ENCODE assay signal across 24 cellular contexts in the genomic region with DNA sequence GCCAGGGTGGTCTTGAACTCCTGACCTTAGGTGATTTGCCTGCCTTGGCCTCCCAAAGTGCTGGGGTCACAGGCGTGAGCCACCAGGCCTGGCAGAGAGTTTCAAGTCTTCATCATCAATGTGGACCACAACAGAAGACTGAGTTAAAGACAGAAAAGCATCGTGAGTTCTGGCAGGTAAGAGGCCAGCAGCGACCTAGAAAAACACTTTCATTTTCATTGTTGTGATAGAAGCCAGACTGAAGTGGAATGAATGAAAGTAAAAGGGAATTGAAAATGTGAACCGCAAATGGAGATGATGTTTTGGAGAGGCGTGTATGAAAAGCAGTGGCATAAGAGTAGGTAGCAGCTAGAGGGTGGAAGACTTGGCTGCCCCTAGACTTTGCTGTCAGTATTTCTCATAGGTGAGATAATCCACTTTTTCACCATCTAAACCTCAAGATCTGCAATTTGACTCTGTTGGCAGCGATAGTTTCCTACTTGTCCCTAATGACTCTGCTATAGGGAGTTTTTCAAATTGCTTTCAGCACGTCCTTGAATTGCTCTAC. TPM values are rescaled to one million over a fixed set of nuclear protein-coding genes. Genes with fewer than 3 reads are reported as not detected.
DNase-seq lines count a peak whose midpoint lies in the region; ATAC-seq and TF ChIP-seq lines count a peak whose summit lies in the region.
"Had no signal": no experiment of that assay in that cellular context is flagged by ENCODE, and none has a peak within 500 bp of the region (broad histone marks: within the 10 kb centered on the region; RNA-seq: fewer than 3 reads in every experiment).

No MANE protein-coding gene starts in this region.

- H4K20me1 ChIP-seq in DND-41 (ENCODE audit: insufficient read depth, low read length) (no peaks in the 10 kb centered on the region), MM.1S (ENCODE audit: insufficient read depth, low read length) (no peaks in the 10 kb centered on the region)
- H4K20me1 ChIP-seq: BLaER1 treated with 17β-estradiol and CSF1 and Interleukin-3, amounts not matched to agents 10 nM and 100 nM had no signal

- H3K79me2 ChIP-seq in DND-41 (ENCODE audit: insufficient read depth, low read length) (no peaks in the 10 kb centered on the region), MM.1S (ENCODE audit: low read length) (no peaks in the 10 kb centered on the region)

- ATAC-seq in DND-41 (ENCODE audit: insufficient read depth, low read depth) (peak; percentile 22; the same call in 1 of the 3 replicates), T-helper 17 cell (no peak), left lobe of liver (peak; percentile 24), GM18505 (IDR thresholded peaks at IDR 0.05; ENCODE audit: unreplicated experiment) (no peak), GM19351 (IDR thresholded peaks at IDR 0.05; ENCODE audit: unreplicated experiment) (no peak)
- ATAC-seq: PC-3 had no signal

- TF ChIP-seq POLR2A in GM18505 (IDR thresholded peaks at IDR 0.05; ENCODE audit: borderline replicate concordance, extremely low read depth, insufficient read depth, insufficient read length) = no peak

- no peak overlapping the region for H3K27ac ChIP-seq in DND-41 (ENCODE audit: low read length)
- H3K27ac ChIP-seq in MM.1S (ENCODE audit: low read length) = no peak overlapping the region
- H3K27ac ChIP-seq: BLaER1 treated with 17β-estradiol and CSF1 and Interleukin-3, amounts not matched to agents 10 nM and 100 nM; HL-60; RWPE1; SK-N-MC had no signal

- no peaks in the 10 kb centered on the region for H3K36me3 Mint-ChIP-seq in T-helper 17 cell (ENCODE audit: low read depth)
- H3K36me3 Mint-ChIP-seq: CD4-positive, alpha-beta memory T cell had no signal

- H3K9ac ChIP-seq in DND-41 (ENCODE audit: low read depth, low read length) (no peak overlapping the region), MM.1S (ENCODE audit: low read length) (no peak overlapping the region)
- H3K9ac ChIP-seq: BLaER1 treated with 17β-estradiol and CSF1 and Interleukin-3, amounts not matched to agents 10 nM and 100 nM had no signal

- H3K36me3 ChIP-seq in DND-41 (ENCODE audit: insufficient read depth, low read length) (no peaks in the 10 kb centered on the region), MM.1S (replicated peaks; ENCODE audit: insufficient read depth, low read length) (no peaks in the 10 kb centered on the region)
- H3K36me3 ChIP-seq: BLaER1 treated with 17β-estradiol and CSF1 and Interleukin-3, amounts not matched to agents 10 nM and 100 nM had no signal

- peak overlapping the region; percentile 1 for H3K27ac Mint-ChIP-seq in T-helper 17 cell

- DNase-seq in DND-41 (no peak), MM.1S (peak; percentile 70), T-helper 17 cell (no peak), left lobe of liver (ENCODE audit: low spot score) (no peak), NCI-H1092 (lab: John Stamatoyannopoulos, UW) (no peak)
- DNase-seq: Caco-2; CD4-positive, alpha-beta memory T cell; DMS 273 treated with DMSO at 0.1 percent for 48 hours; H7; KBM-7; NCI-H1092 treated with DMSO at 0.1 percent for 48 hours; NCI-H1436 treated with DMSO at 0.1 percent for 48 hours; NCI-H1930; NCI-H2171 treated with DMSO at 0.1 percent for 48 hours; NCI-H524 treated with DMSO at 0.1 percent for 48 hours; PC-3; SHP77 treated with DMSO at 0.1 percent for 48 hours; SW 1271 had no signal

- H3K27me3 ChIP-seq in DND-41 (ENCODE audit: insufficient read depth, low read length, poor library complexity) = peaks cover 6% of the 10 kb centered on the region
- peaks cover 30% of the 10 kb centered on the region for H3K27me3 ChIP-seq in MM.1S (replicated peaks; ENCODE audit: insufficient read depth, low read length)
- H3K27me3 ChIP-seq: BLaER1 treated with 17β-estradiol and CSF1 and Interleukin-3, amounts not matched to agents 10 nM and 100 nM had no signal

- H3K4me2 ChIP-seq in DND-41 (ENCODE audit: insufficient read depth, low read length) = peak overlapping the region; percentile 12; the same call in 1 of the 2 replicates
- H3K4me2 ChIP-seq in MM.1S (ENCODE audit: low read depth, low read length) = peak overlapping the region; percentile 15; the same call in 1 of the 2 replicates
- H3K4me2 ChIP-seq: BLaER1 treated with 17β-estradiol and CSF1 and Interleukin-3, amounts not matched to agents 10 nM and 100 nM had no signal

- H3K4me1 Mint-ChIP-seq in T-helper 17 cell = peaks cover 6% of the 10 kb centered on the region

- H3K4me3 ChIP-seq in DND-41 (ENCODE audit: low read depth in 1 of 2, low read length in 2 of 2) (no peak overlapping the region), MM.1S (ENCODE audit: low read length) (no peak overlapping the region)
- H3K4me3 ChIP-seq: BLaER1 treated with 17β-estradiol and CSF1 and Interleukin-3, amounts not matched to agents 10 nM and 100 nM; SK-N-MC had no signal

- H3F3A ChIP-seq in MM.1S (ENCODE audit: insufficient read depth, low read length) = no peaks in the 10 kb centered on the region

- no peaks in the 10 kb centered on the region for H3K9me3 ChIP-seq in DND-41 (ENCODE audit: insufficient read depth, low read length, severe bottlenecking)
- no peaks in the 10 kb centered on the region for H3K9me3 ChIP-seq in MM.1S (replicated peaks; ENCODE audit: insufficient read depth, low read length)
- H3K9me3 ChIP-seq in T-helper 17 cell (ENCODE audit: control insufficient read depth, low read length, poor library complexity, severe bottlenecking) = no peaks in the 10 kb centered on the region
- H3K9me3 ChIP-seq: BLaER1 treated with 17β-estradiol and CSF1 and Interleukin-3, amounts not matched to agents 10 nM and 100 nM had no signal

- peak overlapping the region; percentile 46 for H3K4me3 Mint-ChIP-seq in T-helper 17 cell

- H3K27me3 Mint-ChIP-seq in T-helper 17 cell = no peaks in the 10 kb centered on the region
- H3K27me3 Mint-ChIP-seq: CD4-positive, alpha-beta memory T cell had no signal

- H2AFZ ChIP-seq in DND-41 (ENCODE audit: low read depth, low read length) (no peak overlapping the region), MM.1S (ENCODE audit: low read length) (no peak overlapping the region)

- TF ChIP-seq CTCF in DND-41 (IDR thresholded peaks at IDR 0.05; ENCODE audit: borderline replicate concordance, extremely low read depth, low read length, poor library complexity, severe bottlenecking) (no peak), MM.1S (IDR thresholded peaks at IDR 0.05; ENCODE audit: low read length) (no peak)

- H3K9me2 ChIP-seq in MM.1S (replicated peaks; ENCODE audit: insufficient read depth, low read length) = no peaks in the 10 kb centered on the region

- H3K4me1 ChIP-seq in DND-41 (ENCODE audit: insufficient read depth, low read length) = no peaks in the 10 kb centered on the region
- H3K4me1 ChIP-seq in MM.1S (ENCODE audit: low read length) = no peaks in the 10 kb centered on the region
- H3K4me1 ChIP-seq: BLaER1 treated with 17β-estradiol and CSF1 and Interleukin-3, amounts not matched to agents 10 nM and 100 nM; Caco-2 had no signal

RNA-seq across cellular contexts. Expression of a gene that starts 47.1 kb away (rescaled TPM):
- total RNA-seq in T-helper 17 cell (10 to 100 TPM in 1 of 2 donors, 1 to 10 TPM in 1; 8.9 to 10.3 TPM), left lobe of liver (15.8 TPM)

Comparison
In these comparisons a context has a peak if more than half of its experiments do, and no peak if none do; other contexts are left out.
1. ATAC-seq: peak in DND-41 (single experiment) and left lobe of liver (single experiment); none in T-helper 17 cell (single experiment), GM18505 (single experiment) and GM19351 (single experiment).